Comparison of ENCODE assay signal across 35 cellular contexts in the genomic region with DNA sequence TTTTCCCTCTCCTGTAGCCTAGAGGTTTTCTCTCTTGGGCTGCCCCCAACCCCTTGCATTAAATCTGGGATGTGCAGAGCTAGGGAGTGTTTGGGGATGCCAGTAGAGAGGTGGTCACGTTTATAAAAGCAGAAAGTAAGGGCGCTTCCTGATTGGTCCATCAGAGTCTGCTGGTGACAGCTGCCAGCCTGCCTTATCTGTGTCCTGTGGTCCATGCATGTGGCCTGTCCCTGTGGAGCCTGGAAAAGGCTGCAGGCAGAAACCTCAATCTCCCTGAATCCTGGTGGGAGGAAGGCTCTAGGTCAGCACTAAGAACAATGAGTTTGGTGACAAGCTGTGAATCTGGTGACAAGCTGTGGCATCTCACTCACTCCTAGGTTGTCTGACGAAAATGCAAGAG.
"Had no signal": no experiment of that assay in that cellular context is flagged by ENCODE, and none has a peak within 500 bp of the region (broad histone marks: within the 10 kb centered on the region; RNA-seq: fewer than 3 reads in every experiment).

No MANE protein-coding gene starts in this region.

- H3K4me3 Mint-ChIP-seq: activated B cell treated with CpG ODN at 0.5 μM for 24 hours; activated CD4-positive, alpha-beta memory T cell treated with anti-CD3 and anti-CD28 coated beads for 36 hours; activated CD4-positive, alpha-beta T cell treated with anti-CD3 and anti-CD28 coated beads, Interleukin-2, amount 10 ng/mL, durations not matched to agents 24 days and 14 days; activated CD8-positive, alpha-beta T cell treated with anti-CD3 and anti-CD28 coated beads for 36 hours; activated naive CD4-positive, alpha-beta T cell treated with anti-CD3 and anti-CD28 coated beads for 36 hours; activated naive CD8-positive, alpha-beta T cell treated with anti-CD3 and anti-CD28 coated beads for 36 hours; activated T-cell treated with anti-CD3 and anti-CD28 coated beads, Interleukin-2, amount 50 U/mL, for 4 hours; activated T-cell treated with anti-CD3 and anti-CD28 coated beads, Interleukin-2, amount 50 U/mL, for 72 hours; activated T-helper 1 cell treated with anti-CD3 and anti-CD28 coated beads, Interleukin-12 subunit alpha, Interleukin-12 subunit beta, Interleukin-2, Interleukin-4 antibody, amounts not matched to agents 30 ng/mL and 10 ng/mL and 1 ng/mL, durations not matched to agents 14 hours and 24 hours and 36 hours; activated T-helper 17 cell treated with anti-CD3 and anti-CD28 coated beads, Interleukin-2, amount 50 U/mL, for 72 hours; central memory CD8-positive, alpha-beta T cell; T-helper 1 cell treated with Interleukin-12 subunit alpha and Interleukin-12 subunit beta and Interleukin-4 antibody, amounts not matched to agents 30 μg/mL and 1 μg/mL, for 36 hours; T-helper 2 cell treated with Interferon-gamma antibody and Interleukin-4, amounts not matched to agents 5 μg/mL and 100 μg/mL, for 36 hours had no signal

- H3K9me3 ChIP-seq: adrenal gland, body of pancreas had no signal

- H3K27me3 ChIP-seq: adrenal gland, body of pancreas, cardiac muscle cell had no signal

- H3K4me1 Mint-ChIP-seq: activated T-helper 17 cell treated with anti-CD3 and anti-CD28 coated beads, Interleukin-2, amount 50 U/mL, for 72 hours; central memory CD8-positive, alpha-beta T cell had no signal

- H3K27ac ChIP-seq: body of pancreas, cardiac muscle cell, VCaP had no signal

- H3K36me3 Mint-ChIP-seq: activated CD4-positive, alpha-beta memory T cell treated with anti-CD3 and anti-CD28 coated beads for 36 hours; activated naive CD4-positive, alpha-beta T cell treated with anti-CD3 and anti-CD28 coated beads, Interleukin-2, amount 50 U/mL, for 72 hours; activated naive CD8-positive, alpha-beta T cell treated with anti-CD3 and anti-CD28 coated beads for 36 hours had no signal

- H3K4me1 ChIP-seq: adrenal gland, body of pancreas had no signal

- H3K36me3 ChIP-seq: adrenal gland, cardiac muscle cell had no signal

- ATAC-seq: activated CD8-positive, alpha-beta T cell treated with anti-CD3 and anti-CD28 coated beads for 36 hours; activated T-cell treated with anti-CD3 and anti-CD28 coated beads, Interleukin-2, amount 50 U/mL, for 4 hours; activated T-helper 17 cell treated with anti-CD3 and anti-CD28 coated beads, Interleukin-2, amount 50 U/mL, for 72 hours; body of pancreas had no signal

- H3K27ac Mint-ChIP-seq: activated B cell treated with CpG ODN at 0.5 μM for 24 hours; activated CD4-positive, alpha-beta memory T cell treated with anti-CD3 and anti-CD28 coated beads for 36 hours; activated CD4-positive, alpha-beta T cell treated with anti-CD3 and anti-CD28 coated beads, Interleukin-2, amount 10 ng/mL, durations not matched to agents 24 days and 14 days; activated CD8-positive, alpha-beta T cell treated with anti-CD3 and anti-CD28 coated beads for 36 hours; activated naive CD4-positive, alpha-beta T cell treated with anti-CD3 and anti-CD28 coated beads for 36 hours; activated naive CD8-positive, alpha-beta T cell treated with anti-CD3 and anti-CD28 coated beads for 36 hours; activated T-cell treated with anti-CD3 and anti-CD28 coated beads, Interleukin-2, amount 50 U/mL, for 72 hours; activated T-helper 1 cell treated with anti-CD3 and anti-CD28 coated beads, Interleukin-12 subunit alpha, Interleukin-12 subunit beta, Interleukin-2, Interleukin-4 antibody, amounts not matched to agents 30 ng/mL and 10 ng/mL and 1 ng/mL, durations not matched to agents 14 hours and 24 hours and 36 hours; activated T-helper 17 cell treated with anti-CD3 and anti-CD28 coated beads, Interleukin-2, amount 50 U/mL, for 72 hours; T-helper 1 cell treated with Interleukin-12 subunit alpha and Interleukin-12 subunit beta and Interleukin-4 antibody, amounts not matched to agents 30 μg/mL and 1 μg/mL, for 36 hours; T-helper 2 cell treated with Interferon-gamma antibody and Interleukin-4, amounts not matched to agents 5 μg/mL and 100 μg/mL, for 36 hours had no signal

- H3K9me3 Mint-ChIP-seq: activated B cell treated with CpG ODN at 0.5 μM for 24 hours; activated CD4-positive, alpha-beta memory T cell treated with anti-CD3 and anti-CD28 coated beads for 36 hours; activated CD4-positive, alpha-beta T cell treated with anti-CD3 and anti-CD28 coated beads, Interleukin-2, amount 10 ng/mL, durations not matched to agents 24 days and 14 days; activated CD8-positive, alpha-beta T cell treated with anti-CD3 and anti-CD28 coated beads for 36 hours; activated naive CD4-positive, alpha-beta T cell treated with anti-CD3 and anti-CD28 coated beads for 36 hours; activated naive CD4-positive, alpha-beta T cell treated with anti-CD3 and anti-CD28 coated beads, Interleukin-2, amount 50 U/mL, for 72 hours; activated naive CD8-positive, alpha-beta T cell treated with anti-CD3 and anti-CD28 coated beads for 36 hours; activated T-cell treated with anti-CD3 and anti-CD28 coated beads, Interleukin-2, amount 50 U/mL, for 4 hours; activated T-cell treated with anti-CD3 and anti-CD28 coated beads, Interleukin-2, amount 50 U/mL, for 72 hours; activated T-helper 1 cell treated with anti-CD3 and anti-CD28 coated beads, Interleukin-12 subunit alpha, Interleukin-12 subunit beta, Interleukin-2, Interleukin-4 antibody, amounts not matched to agents 30 ng/mL and 10 ng/mL and 1 ng/mL, durations not matched to agents 14 hours and 24 hours and 36 hours; activated T-helper 17 cell treated with anti-CD3 and anti-CD28 coated beads, Interleukin-2, amount 50 U/mL, for 72 hours; central memory CD8-positive, alpha-beta T cell; T-helper 1 cell treated with Interleukin-12 subunit alpha and Interleukin-12 subunit beta and Interleukin-4 antibody, amounts not matched to agents 30 μg/mL and 1 μg/mL, for 36 hours; T-helper 2 cell treated with Interferon-gamma antibody and Interleukin-4, amounts not matched to agents 5 μg/mL and 100 μg/mL, for 36 hours had no signal

- DNase-seq: activated B cell treated with CpG ODN at 0.5 μM for 24 hours; activated CD4-positive, alpha-beta T cell treated with anti-CD3 and anti-CD28 coated beads for 4 hours; activated CD4-positive, alpha-beta T cell treated with anti-CD3 and anti-CD28 coated beads, Interleukin-2, amount 10 ng/mL, durations not matched to agents 24 days and 14 days; activated CD4-positive, alpha-beta T cell treated with anti-CD3 and anti-CD28 coated beads, Interleukin-2, amount 50 U/mL, for 1 hour; activated CD4-positive, alpha-beta T cell treated with anti-CD3 and anti-CD28 coated beads, Interleukin-2, amount 50 U/mL, for 4 hours; activated CD4-positive, CD25-positive, alpha-beta regulatory T cell treated with anti-CD3 and anti-CD28 coated beads, Interleukin-2, amount 50 U/mL, for 72 hours; activated CD8-positive, alpha-beta memory T cell treated with anti-CD3 and anti-CD28 coated beads, Interleukin-2, amount 50 U/mL, for 4 hours; activated CD8-positive, alpha-beta T cell treated with anti-CD3 and anti-CD28 coated beads for 36 hours; activated effector memory CD4-positive, alpha-beta T cell treated with anti-CD3 and anti-CD28 coated beads, Interleukin-2, amount 50 U/mL, for 16 hours; activated gamma-delta T cell treated with Interleukin-2 at 50 U/mL for 16 hours; activated naive CD4-positive, alpha-beta T cell; activated naive CD4-positive, alpha-beta T cell treated with anti-CD3 and anti-CD28 coated beads, Interleukin-2, amount 50 U/mL, for 16 hours; activated naive CD8-positive, alpha-beta T cell treated with anti-CD3 and anti-CD28 coated beads for 36 hours; activated T-cell treated with anti-CD3 and anti-CD28 coated beads for 4 hours; activated T-cell treated with anti-CD3 and anti-CD28 coated beads, Interleukin-2, amount 50 U/mL, for 1 hour; activated T-cell treated with anti-CD3 and anti-CD28 coated beads, Interleukin-2, amount 50 U/mL, for 4 hours; activated T-cell treated with anti-CD3 and anti-CD28 coated beads, Interleukin-2, amount 50 U/mL, for 72 hours; adrenal gland; amniotic stem cell; aorta; body of pancreas; caudate nucleus; cerebellar nuclear complex; T-helper 2 cell; T-helper 9 cell had no signal

- H3K27me3 Mint-ChIP-seq: activated B cell treated with CpG ODN at 0.5 μM for 24 hours; activated CD4-positive, alpha-beta memory T cell treated with anti-CD3 and anti-CD28 coated beads for 36 hours; activated CD4-positive, alpha-beta T cell treated with anti-CD3 and anti-CD28 coated beads, Interleukin-2, amount 10 ng/mL, durations not matched to agents 24 days and 14 days; activated CD8-positive, alpha-beta T cell treated with anti-CD3 and anti-CD28 coated beads for 36 hours; activated naive CD8-positive, alpha-beta T cell treated with anti-CD3 and anti-CD28 coated beads for 36 hours; activated T-helper 17 cell treated with anti-CD3 and anti-CD28 coated beads, Interleukin-2, amount 50 U/mL, for 72 hours; central memory CD8-positive, alpha-beta T cell had no signal

- H3K4me3 ChIP-seq: adrenal gland, body of pancreas, cardiac muscle cell had no signal
